Comparison of ENCODE assay signal across 8 cellular contexts in genomic region chr10:71766717-71767419, GRCh38. TPM values are rescaled to one million over a fixed set of nuclear protein-coding genes. Genes with fewer than 3 reads are reported as not detected.
DNase-seq lines count a peak whose midpoint lies in the region; ATAC-seq and TF ChIP-seq lines count a peak whose summit lies in the region.

No MANE protein-coding gene starts in this region.

- no peaks in the 10 kb centered on the region for H3K36me3 ChIP-seq in BLaER1
- no peaks in the 10 kb centered on the region for H3K36me3 ChIP-seq in mammary epithelial cell (ENCODE audit: insufficient read depth, low read length)
- no peaks in the 10 kb centered on the region for H3K36me3 ChIP-seq in liver (ENCODE audit: control insufficient read depth in 4 of 4, insufficient read depth in 3 of 4, low read depth in 1 of 4, low read length in 3 of 4)
- H3K36me3 ChIP-seq in thymus (ENCODE audit: control insufficient read depth, insufficient read depth): peaks cover 4% of the 10 kb centered on the region

- CTCF ChIA-PET in mammary epithelial cell (lab: Charles Lee; ENCODE audit: low non-redundant PET): interaction anchor here (0.6 kb wide), 1 partner anchor 69 kb away, joined by 4 read pairs; no protein-coding TSS in a partner anchor

- 0 out of 2 replicates have a peak overlapping the region, but pooled peaks have one; percentile 41 for H3K27ac ChIP-seq in BLaER1
- peak overlapping the region; percentile 92 for H3K27ac ChIP-seq in mammary epithelial cell (ENCODE audit: insufficient read depth, low read depth, low read length)
- H3K27ac ChIP-seq in liver (ENCODE audit: low read depth in 1 of 2, low read length in 2 of 2): peak overlapping the region; percentile 61 to 70
- peak overlapping the region; percentile 56 for H3K27ac ChIP-seq in thymus (ENCODE audit: low read depth)

- H4K20me1 ChIP-seq in BLaER1 (no peaks in the 10 kb centered on the region), mammary epithelial cell (ENCODE audit: insufficient read depth, low read length) (no peaks in the 10 kb centered on the region)

- H3K4me1 ChIP-seq in BLaER1 (peaks cover 62% of the 10 kb centered on the region), mammary epithelial cell (ENCODE audit: insufficient read depth, low read length) (peaks cover 57% of the 10 kb centered on the region), liver (ENCODE audit: control insufficient read depth in 4 of 4, insufficient read depth in 4 of 4, low read length in 3 of 4) (peaks cover 6 to 16% (median 10%) of the 10 kb centered on the region in 4 donors), thymus (ENCODE audit: control insufficient read depth, insufficient read depth, low read length) (peaks cover 14% of the 10 kb centered on the region)

- H3K9ac ChIP-seq in BLaER1 (no peak overlapping the region), mammary epithelial cell (ENCODE audit: insufficient read depth, low read length) (peak overlapping the region; percentile 39), liver (ENCODE audit: low read depth in 1 of 2, low read length in 2 of 2) (no peak overlapping the region)

- H3K27me3 ChIP-seq in BLaER1 (no peaks in the 10 kb centered on the region), mammary epithelial cell (ENCODE audit: insufficient read depth, low read length) (no peaks in the 10 kb centered on the region), liver (ENCODE audit: control insufficient read depth in 4 of 4, insufficient read depth in 4 of 4, low read length in 3 of 4) (no peaks in the 10 kb centered on the region), thymus (ENCODE audit: control insufficient read depth, insufficient read depth) (no peaks in the 10 kb centered on the region)

- H2AFZ ChIP-seq in mammary epithelial cell (ENCODE audit: low read depth, low read length): no peak overlapping the region

- DNase-seq in LHCN-M2 (ENCODE audit: low read depth): peak; percentile 98
- DNase-seq in mammary epithelial cell: peak; percentile 89
- no peak for DNase-seq in DMS53 (lab: John Stamatoyannopoulos, UW)

- intact Hi-C loops in mammary epithelial cell (cut with micrococcal nuclease): loop anchor here (5.0 kb wide), 1 partner anchor 205 kb away; no protein-coding TSS in a partner anchor

- dilution Hi-C loops in mammary epithelial cell (cut with HindIII; ENCODE audit: low sequenced_read_pairs): loop anchor here (10.0 kb wide), 1 partner anchor 558 kb away; no protein-coding TSS in a partner anchor

- H3K9me3 ChIP-seq in BLaER1: no peaks in the 10 kb centered on the region
- H3K9me3 ChIP-seq in mammary epithelial cell (replicated peaks; ENCODE audit: insufficient read depth, low read length): no peaks in the 10 kb centered on the region
- no peaks in the 10 kb centered on the region for H3K9me3 ChIP-seq in liver (ENCODE audit: control insufficient read depth in 4 of 4, low read length in 3 of 4)
- no peaks in the 10 kb centered on the region for H3K9me3 ChIP-seq in thymus (ENCODE audit: control insufficient read depth)

- WGBS in mammary epithelial cell (ENCODE audit: low coverage, missing lambda C conversion rate): 4% methylated on average over 9 of the region's 10 CpGs
- 35% methylated on average over 10 of the region's 10 CpGs for WGBS in liver
- WGBS in thymus: 86% methylated on average over 10 of the region's 10 CpGs

- H3K4me2 ChIP-seq in BLaER1 (peak overlapping the region; percentile 32; the same call in 1 of the 2 replicates), mammary epithelial cell (ENCODE audit: insufficient read depth, low read depth, low read length) (peak overlapping the region; percentile 54)

- no peak for TF ChIP-seq RAD21 in liver (IDR thresholded peaks at IDR 0.05)

- H3K4me3 ChIP-seq in BLaER1: no peak overlapping the region
- no peak overlapping the region for H3K4me3 ChIP-seq in mammary epithelial cell (replicated peaks in 1 of 3; ENCODE audit: insufficient read depth in 1 of 3, low read depth in 2 of 3, low read length in 3 of 3)
- no peak overlapping the region for H3K4me3 ChIP-seq in liver (ENCODE audit: low read depth in 1 of 3, low read length in 3 of 3)
- no peak overlapping the region for H3K4me3 ChIP-seq in thymus (ENCODE audit: low read length)

- BruUV-seq in mammary epithelial cell (replicated peaks; lab: Mats Ljungman, UMichigan): no TSS peak

- ATAC-seq in HG03095 (IDR thresholded peaks at IDR 0.05; ENCODE audit: unreplicated experiment) (no peak), HG03378 (IDR thresholded peaks at IDR 0.05; ENCODE audit: unreplicated experiment) (no peak)

- in situ Hi-C loops in mammary epithelial cell (cut with MboI; ENCODE audit: low sequenced_read_pairs in 2 of 2): no loop called here

- H3K79me2 ChIP-seq in mammary epithelial cell (ENCODE audit: insufficient read depth, low read length): peaks cover 39% of the 10 kb centered on the region

- TF ChIP-seq CTCF in mammary epithelial cell (conservative IDR thresholded peaks at IDR 0.05 in 1 of 2, IDR thresholded peaks at IDR 0.05 in 1 of 2; ENCODE audit: extremely low read depth in 1 of 2, insufficient read depth in 1 of 2, low read depth in 1 of 2, low read length in 2 of 2) (no peak), liver (IDR thresholded peaks at IDR 0.05; ENCODE audit: low read depth, low read length, missing input control) (no peak)

TF ChIP-seq in liver, 16 proteins besides CTCF, POLR2A, EP300 and RAD21:
- TF ChIP-seq HNF4A (conservative IDR thresholded peaks at IDR 0.05) (no peak), JUND (IDR thresholded peaks at IDR 0.05) (peak; percentile 41 to 60), YY1 (IDR thresholded peaks at IDR 0.05) (no peak), SP1 (IDR thresholded peaks at IDR 0.05) (peak; percentile 29), HNF4G (IDR thresholded peaks at IDR 0.05) (no peak), FOXA2 (IDR thresholded peaks at IDR 0.05) (no peak), REST (IDR thresholded peaks at IDR 0.05) (no peak), NR2F2 (IDR thresholded peaks at IDR 0.05) (peak; percentile 88), RXRA (IDR thresholded peaks at IDR 0.05) (peak; percentile 47 to 72)

RNA-seq across cellular contexts. Expression of gene VSIR, which starts 6.5 kb away (rescaled TPM):
- 3.5 and 18.6 TPM in 2 replicates for total RNA-seq in LHCN-M2 (2014; rRNA removed)
- 36.4 TPM for polyA plus RNA-seq in LHCN-M2 (2012)
- total RNA-seq in mammary epithelial cell: 10 to 100 TPM; 39.9 to 77.8 TPM
- polyA plus RNA-seq in mammary epithelial cell: 26.5 TPM
- polyA minus RNA-seq in mammary epithelial cell: 31.0 TPM
- 10 to 100 TPM; 11.3 to 12.2 TPM for total RNA-seq in liver
- polyA plus RNA-seq in liver: 10 to 100 TPM in 1 of 2 donors, 1 to 10 TPM in 1; 7.2 to 10.3 TPM
- polyA plus RNA-seq in thymus: 51.8 TPM

RNA-seq across cellular contexts. Expression of gene C10orf105, which starts 47.3 kb away (rescaled TPM):
- not detected in 2 replicates for total RNA-seq in LHCN-M2 (2014; rRNA removed)
- polyA plus RNA-seq in LHCN-M2 (2012): not detected
- total RNA-seq in mammary epithelial cell: under 1 TPM in 1 of 2 donors, not detected in 1; under 0.01 TPM
- polyA plus RNA-seq in mammary epithelial cell: not detected
- not detected for polyA minus RNA-seq in mammary epithelial cell
- under 1 TPM in 1 of 2 donors, not detected in 1; under 0.01 TPM for total RNA-seq in liver
- polyA plus RNA-seq in liver: under 1 TPM in 1 of 2 donors, not detected in 1; 0.07 TPM
- polyA plus RNA-seq in thymus: 0.68 TPM

Comparison
In these comparisons a context has a peak if more than half of its experiments do, and no peak if none do; other contexts are left out.
1. H3K27ac ChIP-seq: peak in every context shown above with its lines; median percentile 92 in mammary epithelial cell; 66 in liver; 56 in thymus; 41 in BLaER1.